In genomic region chrX:49270249-49270921, GRCh38 we compare ENCODE assay signal across 8 cellular contexts. TPM values are rescaled to one million over a fixed set of nuclear protein-coding genes. Genes with fewer than 3 reads are reported as not detected.
DNase-seq lines count a peak whose midpoint lies in the region; ATAC-seq and TF ChIP-seq lines count a peak whose summit lies in the region.

No MANE protein-coding gene starts in this region.

- H3K4me3 ChIP-seq in OCI-LY3 (ENCODE audit: low read length): peak overlapping the region; percentile 99
- peak overlapping the region; percentile 50 for H3K4me3 ChIP-seq in epithelial cell of esophagus (ENCODE audit: low read length)
- peak overlapping the region; percentile 53 for H3K4me3 ChIP-seq in ovary

- no peaks in the 10 kb centered on the region for H3K27me3 ChIP-seq in CD4-positive, alpha-beta T cell (ENCODE audit: control insufficient read depth, insufficient read depth, low read length)
- H3K27me3 ChIP-seq in OCI-LY3 (ENCODE audit: low read depth, low read length): no peaks in the 10 kb centered on the region
- H3K27me3 ChIP-seq in ovary: no peaks in the 10 kb centered on the region

- H3K27me3 Mint-ChIP-seq in CD4-positive, alpha-beta T cell: no peaks in the 10 kb centered on the region

- 56 to 77% (median 61%) methylated on average over 39 to 66 of the region's 66 CpGs for WGBS in ovary, 3 donors

- peak overlapping the region; percentile 80 for H3K4me3 Mint-ChIP-seq in CD4-positive, alpha-beta T cell

- POLR2A ChIA-PET in CD4-positive, alpha-beta T cell (lab: Charles Lee): interaction anchor here (1.2 to 4.9 kb wide), 5 partner anchors 13 to 104 kb away, joined by 3 to 41 read pairs (median 19); no protein-coding TSS in a partner anchor

- peak overlapping the region; percentile 85 for H3K4me2 ChIP-seq in OCI-LY3 (ENCODE audit: low read length)

- H3K9me3 ChIP-seq in CD4-positive, alpha-beta T cell (ENCODE audit: control insufficient read depth, low read length): no peaks in the 10 kb centered on the region
- no peaks in the 10 kb centered on the region for H3K9me3 ChIP-seq in OCI-LY3 (ENCODE audit: insufficient read depth, low read length)
- H3K9me3 ChIP-seq in ovary: no peaks in the 10 kb centered on the region

- intact Hi-C loops in CD4-positive, alpha-beta T cell (cut with DNase I, micrococcal nuclease): loop anchor here (5.0 kb wide), 1 partner anchor 37 kb away; no protein-coding TSS in a partner anchor
- intact Hi-C loops in ovary (cut with DNase I): no loop called here

- H3K27ac Mint-ChIP-seq in CD4-positive, alpha-beta T cell: peak overlapping the region; percentile 99

- no peak for DNase-seq in CD4-positive, alpha-beta T cell
- DNase-seq in epithelial cell of esophagus (ENCODE audit: low read depth) (no peak), ovary (peak in 2 of 5 donors; percentile 46 to 51), MV-4-11 (lab: John Stamatoyannopoulos, UW) (no peak), NCI-H524 treated with DMSO at 0.1 percent for 48 hours (lab: John Stamatoyannopoulos, UW) (no peak), NCI-H345 (lab: John Stamatoyannopoulos, UW) (no peak)

- TF ChIP-seq EP300 in ovary (IDR thresholded peaks at IDR 0.05): no peak

- ATAC-seq in CD4-positive, alpha-beta T cell (ENCODE audit: poor library complexity): no peak
- ATAC-seq in HG03196 (IDR thresholded peaks at IDR 0.05; ENCODE audit: unreplicated experiment): no peak

- peaks cover 31% of the 10 kb centered on the region for H3K79me2 ChIP-seq in OCI-LY3 (ENCODE audit: low read length)

- no peaks in the 10 kb centered on the region for H3K9me3 Mint-ChIP-seq in CD4-positive, alpha-beta T cell

- CTCF ChIA-PET in CD4-positive, alpha-beta T cell (lab: Charles Lee): no interaction called here

- H3K27ac ChIP-seq in CD4-positive, alpha-beta T cell (ENCODE audit: low read depth, low read length): peak overlapping the region; percentile 96
- peak overlapping the region; percentile 79 for H3K27ac ChIP-seq in OCI-LY3 (ENCODE audit: low read length)
- H3K27ac ChIP-seq in ovary: peak overlapping the region; percentile 95 to 99

- no peak overlapping the region for H2AFZ ChIP-seq in OCI-LY3 (ENCODE audit: low read depth, low read length)

- peak overlapping the region; percentile 97 for H3K9ac ChIP-seq in OCI-LY3 (ENCODE audit: low read length)

- H3K36me3 Mint-ChIP-seq in CD4-positive, alpha-beta T cell (ENCODE audit: low read depth): no peaks in the 10 kb centered on the region

- peaks cover 8% of the 10 kb centered on the region for H3K36me3 ChIP-seq in OCI-LY3 (replicated peaks; ENCODE audit: low read depth, low read length)
- H3K36me3 ChIP-seq in ovary: no peaks in the 10 kb centered on the region

- H3K4me1 Mint-ChIP-seq in CD4-positive, alpha-beta T cell (ENCODE audit: low read depth): peaks cover 53% of the 10 kb centered on the region

- no peaks in the 10 kb centered on the region for H4K20me1 ChIP-seq in OCI-LY3 (ENCODE audit: insufficient read depth, low read length)

- no peak for TF ChIP-seq CTCF in CD4-positive, alpha-beta T cell (IDR thresholded peaks at IDR 0.05)
- TF ChIP-seq CTCF in OCI-LY3 (IDR thresholded peaks at IDR 0.05; ENCODE audit: low read depth, low read length) (no peak), epithelial cell of esophagus (IDR thresholded peaks at IDR 0.05; ENCODE audit: insufficient read depth, low read depth, low read length, missing control alignments) (no peak), ovary (IDR thresholded peaks at IDR 0.05) (no peak)

- TF ChIP-seq POLR2A in ovary (IDR thresholded peaks at IDR 0.05): no peak

- H3K4me1 ChIP-seq in OCI-LY3 (ENCODE audit: low read length): peaks cover 15% of the 10 kb centered on the region
- H3K4me1 ChIP-seq in ovary (ENCODE audit: insufficient read depth): peaks cover 6% of the 10 kb centered on the region

RNA-seq across cellular contexts. Expression of gene PPP1R3F, which starts 0.8 kb away (rescaled TPM):
- total RNA-seq in CD4-positive, alpha-beta T cell: 1 to 10 TPM; 8.5 to 9.1 TPM
- total RNA-seq in ovary: 10 to 100 TPM in 5 of 7 donors, 1 to 10 TPM in 2; 8.3 to 16.1 (median 12.3) TPM
- 1 to 10 TPM; 1.7 to 5.5 TPM for polyA plus RNA-seq in ovary

RNA-seq across cellular contexts. Expression of gene FOXP3, which starts 5.9 kb away (rescaled TPM):
- total RNA-seq in CD4-positive, alpha-beta T cell: 1 to 10 TPM; 3.7 TPM
- under 1 TPM in 4 of 7 donors, not detected in 3; 0.10 to 0.60 (median 0.33) TPM for total RNA-seq in ovary
- polyA plus RNA-seq in ovary: under 1 TPM; 0.10 to 0.25 TPM

RNA-seq across cellular contexts. Expression of gene GAGE10, which starts 33.1 kb away (rescaled TPM):
- not detected for total RNA-seq in CD4-positive, alpha-beta T cell
- not detected for total RNA-seq in ovary
- polyA plus RNA-seq in ovary: not detected

RNA-seq across cellular contexts. Expression of gene CCDC22, which starts 35.1 kb away (rescaled TPM):
- total RNA-seq in CD4-positive, alpha-beta T cell: 10 to 100 TPM; 12.7 to 15.8 TPM
- total RNA-seq in ovary: 10 to 100 TPM in 6 of 7 donors, 1 to 10 TPM in 1; 7.9 to 15.7 (median 11.5) TPM
- polyA plus RNA-seq in ovary: 10 to 100 TPM in 1 of 2 donors, 1 to 10 TPM in 1; 2.8 to 10.8 TPM

RNA-seq across cellular contexts. Expression of gene CACNA1F, which starts 37.2 kb away (rescaled TPM):
- 1 to 10 TPM; 1.1 to 1.2 TPM for total RNA-seq in CD4-positive, alpha-beta T cell
- total RNA-seq in ovary: under 1 TPM in 5 of 7 donors, not detected in 2; 0.10 to 0.23 (median 0.15) TPM
- polyA plus RNA-seq in ovary: under 1 TPM; 0.02 to 0.32 TPM

Comparison
In these comparisons a context has a peak if more than half of its experiments do, and no peak if none do; other contexts are left out.
1. intact Hi-C loops: an anchor here in CD4-positive, alpha-beta T cell (5.0 kb wide); none called in ovary.